Comparison of ENCODE assay signal across 2 cellular contexts in genomic region chr15:85642054-85642692, GRCh38.
TF ChIP-seq lines count a peak whose summit lies in the region.

No MANE protein-coding gene starts in this region.

TF ChIP-seq in liver, 16 proteins besides CTCF, POLR2A, EP300 and RAD21 (continued from another document):
- TF ChIP-seq REST (IDR thresholded peaks at IDR 0.05) (no peak), GABPA (IDR thresholded peaks at IDR 0.05 in 1 of 2, conservative IDR thresholded peaks at IDR 0.05 in 1 of 2) (no peak), JUND (IDR thresholded peaks at IDR 0.05) (no peak)

TF ChIP-seq in HepG2, 621 proteins besides CTCF, POLR2A, EP300 and RAD21 (continued from another document):
- no peak for TF ChIP-seq BRF2 (CRISPR knock-in tag; IDR thresholded peaks at IDR 0.05)
- no peak for TF ChIP-seq RERE (CRISPR knock-in tag; IDR thresholded peaks at IDR 0.05; ENCODE audit: low read depth)
- TF ChIP-seq ATF7-NPFF (CRISPR knock-in tag; IDR thresholded peaks at IDR 0.05; ENCODE audit: low read depth), result no peak
- TF ChIP-seq TEF (CRISPR knock-in tag; IDR thresholded peaks at IDR 0.05), result no peak
- TF ChIP-seq NCOA2 (CRISPR knock-in tag; IDR thresholded peaks at IDR 0.05), result no peak
- TF ChIP-seq SIX4 (CRISPR knock-in tag; IDR thresholded peaks at IDR 0.05), result no peak
- no peak for TF ChIP-seq LRRFIP1 (CRISPR knock-in tag; conservative IDR thresholded peaks at IDR 0.05)
- TF ChIP-seq ZNF562 (CRISPR knock-in tag; IDR thresholded peaks at IDR 0.05; ENCODE audit: borderline replicate concordance), result no peak
